In the genomic region with DNA sequence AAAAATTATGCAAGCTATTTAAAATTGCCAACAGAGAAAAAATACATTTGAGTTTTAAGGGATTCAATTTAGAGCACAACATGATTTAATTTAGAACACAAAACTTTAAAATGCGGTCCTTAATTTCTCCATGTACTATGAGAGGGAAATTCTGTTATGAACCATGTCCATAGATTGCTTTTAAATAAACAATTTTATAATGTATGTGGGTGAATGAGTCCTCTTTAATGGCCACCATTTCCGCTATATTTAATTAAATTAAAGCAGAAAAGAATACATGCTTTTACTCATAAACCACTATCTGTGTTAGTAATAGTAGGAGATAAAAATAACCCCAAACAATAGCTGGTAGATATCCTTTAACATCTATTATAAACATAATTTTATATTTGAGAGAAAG, we compare ENCODE assay signal across 3 cellular contexts.
TF ChIP-seq lines count a peak whose summit lies in the region.

No MANE protein-coding gene starts in this region.

TF ChIP-seq in SK-N-SH, 30 proteins besides CTCF, POLR2A, EP300 and RAD21 (continues in another document):
- TF ChIP-seq PBX3 (IDR thresholded peaks at IDR 0.05) (no peak), JUND (IDR thresholded peaks at IDR 0.05) (no peak), GATA2 (CRISPR knock-in tag; IDR thresholded peaks at IDR 0.05) (peak; percentile 37; the same call in 1 of the 2 replicates), MXI1 (IDR thresholded peaks at IDR 0.05; ENCODE audit: low read depth, low read length) (no peak), FOSL2 (IDR thresholded peaks at IDR 0.05; ENCODE audit: borderline replicate concordance, low read depth) (no peak), RFX5 (IDR thresholded peaks at IDR 0.05; ENCODE audit: low read length) (no peak), FOXM1 (IDR thresholded peaks at IDR 0.05; ENCODE audit: low read depth) (no peak), TEAD4 (IDR thresholded peaks at IDR 0.05; ENCODE audit: borderline replicate concordance, insufficient read depth) (0 out of 2 replicates have a peak, but pooled peaks have one; percentile 27)
- TF ChIP-seq, protein P1, sequence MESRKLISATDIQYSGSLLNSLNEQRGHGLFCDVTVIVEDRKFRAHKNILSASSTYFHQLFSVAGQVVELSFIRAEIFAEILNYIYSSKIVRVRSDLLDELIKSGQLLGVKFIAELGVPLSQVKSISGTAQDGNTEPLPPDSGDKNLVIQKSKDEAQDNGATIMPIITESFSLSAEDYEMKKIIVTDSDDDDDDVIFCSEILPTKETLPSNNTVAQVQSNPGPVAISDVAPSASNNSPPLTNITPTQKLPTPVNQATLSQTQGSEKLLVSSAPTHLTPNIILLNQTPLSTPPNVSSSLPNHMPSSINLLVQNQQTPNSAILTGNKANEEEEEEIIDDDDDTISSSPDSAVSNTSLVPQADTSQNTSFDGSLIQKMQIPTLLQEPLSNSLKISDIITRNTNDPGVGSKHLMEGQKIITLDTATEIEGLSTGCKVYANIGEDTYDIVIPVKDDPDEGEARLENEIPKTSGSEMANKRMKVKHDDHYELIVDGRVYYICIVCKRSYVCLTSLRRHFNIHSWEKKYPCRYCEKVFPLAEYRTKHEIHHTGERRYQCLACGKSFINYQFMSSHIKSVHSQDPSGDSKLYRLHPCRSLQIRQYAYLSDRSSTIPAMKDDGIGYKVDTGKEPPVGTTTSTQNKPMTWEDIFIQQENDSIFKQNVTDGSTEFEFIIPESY (IDR thresholded peaks at IDR 0.05; ENCODE audit: borderline replicate concordance, low read depth) = no peak
- TF ChIP-seq, protein P2, sequence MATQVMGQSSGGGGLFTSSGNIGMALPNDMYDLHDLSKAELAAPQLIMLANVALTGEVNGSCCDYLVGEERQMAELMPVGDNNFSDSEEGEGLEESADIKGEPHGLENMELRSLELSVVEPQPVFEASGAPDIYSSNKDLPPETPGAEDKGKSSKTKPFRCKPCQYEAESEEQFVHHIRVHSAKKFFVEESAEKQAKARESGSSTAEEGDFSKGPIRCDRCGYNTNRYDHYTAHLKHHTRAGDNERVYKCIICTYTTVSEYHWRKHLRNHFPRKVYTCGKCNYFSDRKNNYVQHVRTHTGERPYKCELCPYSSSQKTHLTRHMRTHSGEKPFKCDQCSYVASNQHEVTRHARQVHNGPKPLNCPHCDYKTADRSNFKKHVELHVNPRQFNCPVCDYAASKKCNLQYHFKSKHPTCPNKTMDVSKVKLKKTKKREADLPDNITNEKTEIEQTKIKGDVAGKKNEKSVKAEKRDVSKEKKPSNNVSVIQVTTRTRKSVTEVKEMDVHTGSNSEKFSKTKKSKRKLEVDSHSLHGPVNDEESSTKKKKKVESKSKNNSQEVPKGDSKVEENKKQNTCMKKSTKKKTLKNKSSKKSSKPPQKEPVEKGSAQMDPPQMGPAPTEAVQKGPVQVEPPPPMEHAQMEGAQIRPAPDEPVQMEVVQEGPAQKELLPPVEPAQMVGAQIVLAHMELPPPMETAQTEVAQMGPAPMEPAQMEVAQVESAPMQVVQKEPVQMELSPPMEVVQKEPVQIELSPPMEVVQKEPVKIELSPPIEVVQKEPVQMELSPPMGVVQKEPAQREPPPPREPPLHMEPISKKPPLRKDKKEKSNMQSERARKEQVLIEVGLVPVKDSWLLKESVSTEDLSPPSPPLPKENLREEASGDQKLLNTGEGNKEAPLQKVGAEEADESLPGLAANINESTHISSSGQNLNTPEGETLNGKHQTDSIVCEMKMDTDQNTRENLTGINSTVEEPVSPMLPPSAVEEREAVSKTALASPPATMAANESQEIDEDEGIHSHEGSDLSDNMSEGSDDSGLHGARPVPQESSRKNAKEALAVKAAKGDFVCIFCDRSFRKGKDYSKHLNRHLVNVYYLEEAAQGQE (IDR thresholded peaks at IDR 0.05; ENCODE audit: low read depth, low read length) = no peak

TF ChIP-seq in SK-N-SH treated with all-trans-retinoic acid at 6 μM for 48 hours, 23 proteins besides CTCF, POLR2A, EP300 and RAD21 (continued from another document and continues in another):
- TF ChIP-seq PATZ1 (CRISPR knock-in tag; IDR thresholded peaks at IDR 0.05; ENCODE audit: borderline replicate concordance) (peak; percentile 47; the same call in 1 of the 2 replicates), TCF4 (CRISPR knock-in tag; IDR thresholded peaks at IDR 0.05; ENCODE audit: borderline replicate concordance) (peak; percentile 90), POU6F1 (CRISPR knock-in tag; IDR thresholded peaks at IDR 0.05; ENCODE audit: borderline replicate concordance, low read depth) (no peak; the same call in 1 of the 2 replicates), ZNF8 (CRISPR knock-in tag; IDR thresholded peaks at IDR 0.05) (peak; percentile 54; the same call in 1 of the 2 replicates), ESRRG (CRISPR knock-in tag; IDR thresholded peaks at IDR 0.05) (peak; percentile 71; the same call in 1 of the 2 replicates), CSDC2 (CRISPR knock-in tag; IDR thresholded peaks at IDR 0.05) (no peak), ZNF565 (CRISPR knock-in tag; conservative IDR thresholded peaks at IDR 0.05; ENCODE audit: low read depth) (0 out of 2 replicates have a peak, but pooled peaks have one; percentile 21), ZNF70 (CRISPR knock-in tag; IDR thresholded peaks at IDR 0.05) (peak; percentile 48; the same call in 1 of the 2 replicates), OSR1 (CRISPR knock-in tag; IDR thresholded peaks at IDR 0.05) (no peak), ISL1 (CRISPR knock-in tag; IDR thresholded peaks at IDR 0.05) (peak; percentile 85), PPARA (CRISPR knock-in tag; IDR thresholded peaks at IDR 0.05; ENCODE audit: borderline replicate concordance) (0 out of 2 replicates have a peak, but pooled peaks have one; percentile 10), BACH2 (CRISPR knock-in tag; IDR thresholded peaks at IDR 0.05; ENCODE audit: borderline replicate concordance) (no peak)
- TF ChIP-seq, protein P3, sequence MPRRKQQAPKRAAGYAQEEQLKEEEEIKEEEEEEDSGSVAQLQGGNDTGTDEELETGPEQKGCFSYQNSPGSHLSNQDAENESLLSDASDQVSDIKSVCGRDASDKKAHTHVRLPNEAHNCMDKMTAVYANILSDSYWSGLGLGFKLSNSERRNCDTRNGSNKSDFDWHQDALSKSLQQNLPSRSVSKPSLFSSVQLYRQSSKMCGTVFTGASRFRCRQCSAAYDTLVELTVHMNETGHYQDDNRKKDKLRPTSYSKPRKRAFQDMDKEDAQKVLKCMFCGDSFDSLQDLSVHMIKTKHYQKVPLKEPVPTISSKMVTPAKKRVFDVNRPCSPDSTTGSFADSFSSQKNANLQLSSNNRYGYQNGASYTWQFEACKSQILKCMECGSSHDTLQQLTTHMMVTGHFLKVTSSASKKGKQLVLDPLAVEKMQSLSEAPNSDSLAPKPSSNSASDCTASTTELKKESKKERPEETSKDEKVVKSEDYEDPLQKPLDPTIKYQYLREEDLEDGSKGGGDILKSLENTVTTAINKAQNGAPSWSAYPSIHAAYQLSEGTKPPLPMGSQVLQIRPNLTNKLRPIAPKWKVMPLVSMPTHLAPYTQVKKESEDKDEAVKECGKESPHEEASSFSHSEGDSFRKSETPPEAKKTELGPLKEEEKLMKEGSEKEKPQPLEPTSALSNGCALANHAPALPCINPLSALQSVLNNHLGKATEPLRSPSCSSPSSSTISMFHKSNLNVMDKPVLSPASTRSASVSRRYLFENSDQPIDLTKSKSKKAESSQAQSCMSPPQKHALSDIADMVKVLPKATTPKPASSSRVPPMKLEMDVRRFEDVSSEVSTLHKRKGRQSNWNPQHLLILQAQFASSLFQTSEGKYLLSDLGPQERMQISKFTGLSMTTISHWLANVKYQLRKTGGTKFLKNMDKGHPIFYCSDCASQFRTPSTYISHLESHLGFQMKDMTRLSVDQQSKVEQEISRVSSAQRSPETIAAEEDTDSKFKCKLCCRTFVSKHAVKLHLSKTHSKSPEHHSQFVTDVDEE (CRISPR knock-in tag; IDR thresholded peaks at IDR 0.05) = peak; percentile 83; the same call in 1 of the 2 replicates

TF ChIP-seq in HepG2, 621 proteins besides CTCF, POLR2A, EP300 and RAD21 (continued from another document):
- TF ChIP-seq ZNF776 (CRISPR knock-in tag; IDR thresholded peaks at IDR 0.05) = no peak
- no peak for TF ChIP-seq ZNF547 (CRISPR knock-in tag; IDR thresholded peaks at IDR 0.05)
- TF ChIP-seq, protein P4, sequence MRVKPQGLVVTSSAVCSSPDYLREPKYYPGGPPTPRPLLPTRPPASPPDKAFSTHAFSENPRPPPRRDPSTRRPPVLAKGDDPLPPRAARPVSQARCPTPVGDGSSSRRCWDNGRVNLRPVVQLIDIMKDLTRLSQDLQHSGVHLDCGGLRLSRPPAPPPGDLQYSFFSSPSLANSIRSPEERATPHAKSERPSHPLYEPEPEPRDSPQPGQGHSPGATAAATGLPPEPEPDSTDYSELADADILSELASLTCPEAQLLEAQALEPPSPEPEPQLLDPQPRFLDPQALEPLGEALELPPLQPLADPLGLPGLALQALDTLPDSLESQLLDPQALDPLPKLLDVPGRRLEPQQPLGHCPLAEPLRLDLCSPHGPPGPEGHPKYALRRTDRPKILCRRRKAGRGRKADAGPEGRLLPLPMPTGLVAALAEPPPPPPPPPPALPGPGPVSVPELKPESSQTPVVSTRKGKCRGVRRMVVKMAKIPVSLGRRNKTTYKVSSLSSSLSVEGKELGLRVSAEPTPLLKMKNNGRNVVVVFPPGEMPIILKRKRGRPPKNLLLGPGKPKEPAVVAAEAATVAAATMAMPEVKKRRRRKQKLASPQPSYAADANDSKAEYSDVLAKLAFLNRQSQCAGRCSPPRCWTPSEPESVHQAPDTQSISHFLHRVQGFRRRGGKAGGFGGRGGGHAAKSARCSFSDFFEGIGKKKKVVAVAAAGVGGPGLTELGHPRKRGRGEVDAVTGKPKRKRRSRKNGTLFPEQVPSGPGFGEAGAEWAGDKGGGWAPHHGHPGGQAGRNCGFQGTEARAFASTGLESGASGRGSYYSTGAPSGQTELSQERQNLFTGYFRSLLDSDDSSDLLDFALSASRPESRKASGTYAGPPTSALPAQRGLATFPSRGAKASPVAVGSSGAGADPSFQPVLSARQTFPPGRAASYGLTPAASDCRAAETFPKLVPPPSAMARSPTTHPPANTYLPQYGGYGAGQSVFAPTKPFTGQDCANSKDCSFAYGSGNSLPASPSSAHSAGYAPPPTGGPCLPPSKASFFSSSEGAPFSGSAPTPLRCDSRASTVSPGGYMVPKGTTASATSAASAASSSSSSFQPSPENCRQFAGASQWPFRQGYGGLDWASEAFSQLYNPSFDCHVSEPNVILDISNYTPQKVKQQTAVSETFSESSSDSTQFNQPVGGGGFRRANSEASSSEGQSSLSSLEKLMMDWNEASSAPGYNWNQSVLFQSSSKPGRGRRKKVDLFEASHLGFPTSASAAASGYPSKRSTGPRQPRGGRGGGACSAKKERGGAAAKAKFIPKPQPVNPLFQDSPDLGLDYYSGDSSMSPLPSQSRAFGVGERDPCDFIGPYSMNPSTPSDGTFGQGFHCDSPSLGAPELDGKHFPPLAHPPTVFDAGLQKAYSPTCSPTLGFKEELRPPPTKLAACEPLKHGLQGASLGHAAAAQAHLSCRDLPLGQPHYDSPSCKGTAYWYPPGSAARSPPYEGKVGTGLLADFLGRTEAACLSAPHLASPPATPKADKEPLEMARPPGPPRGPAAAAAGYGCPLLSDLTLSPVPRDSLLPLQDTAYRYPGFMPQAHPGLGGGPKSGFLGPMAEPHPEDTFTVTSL (CRISPR knock-in tag; IDR thresholded peaks at IDR 0.05; ENCODE audit: borderline replicate concordance) = no peak
- no peak for TF ChIP-seq IKZF5 (CRISPR knock-in tag; IDR thresholded peaks at IDR 0.05)
- no peak for TF ChIP-seq HDAC1 (CRISPR knock-in tag; IDR thresholded peaks at IDR 0.05)
- TF ChIP-seq ZNF746 (CRISPR knock-in tag; IDR thresholded peaks at IDR 0.05) = no peak
- no peak for TF ChIP-seq NKX3-1 (CRISPR knock-in tag; IDR thresholded peaks at IDR 0.05)
- TF ChIP-seq ZNF891 (CRISPR knock-in tag; IDR thresholded peaks at IDR 0.05) = no peak
- no peak for TF ChIP-seq ZNF816 (CRISPR knock-in tag; IDR thresholded peaks at IDR 0.05; ENCODE audit: borderline replicate concordance)
